Comparison of ENCODE assay signal across 8 cellular contexts in the genomic region with DNA sequence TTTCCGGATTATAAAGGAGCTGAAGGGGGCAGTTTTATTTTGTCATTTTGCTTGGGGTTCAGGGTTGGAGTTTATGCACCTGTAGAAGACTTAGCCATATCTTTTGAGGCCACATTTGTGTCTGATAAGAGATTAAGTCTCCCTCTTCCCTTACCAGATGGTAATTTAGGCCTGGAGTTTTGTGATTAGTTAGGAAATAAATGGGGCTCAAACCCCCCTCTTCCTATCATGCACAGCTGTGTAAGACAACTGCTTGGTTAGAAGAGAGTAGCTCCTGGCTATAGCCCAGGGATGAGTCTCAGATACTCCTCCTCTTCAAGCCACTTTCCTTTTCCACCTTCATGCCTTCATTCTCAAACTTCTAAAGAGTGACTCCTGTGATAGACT. TPM values are rescaled to one million over a fixed set of nuclear protein-coding genes. Genes with fewer than 3 reads are reported as not detected.
DNase-seq lines count a peak whose midpoint lies in the region; ATAC-seq, FAIRE-seq and TF ChIP-seq lines count a peak whose summit lies in the region.

No MANE protein-coding gene starts in this region.

- peak overlapping the region; percentile 99 for H2AFZ ChIP-seq in keratinocyte (ENCODE audit: control insufficient read depth, low read length)

- H3K27ac ChIP-seq in keratinocyte (ENCODE audit: control insufficient read depth, insufficient read depth, low read length) (no peak overlapping the region), substantia nigra (ENCODE audit: low read depth, low read length, poor library complexity, severe bottlenecking) (peak overlapping the region; percentile 79)

- dilution Hi-C loops in keratinocyte (cut with MboI; ENCODE audit: extremely low pct_ligation_motif_present, low sequenced_read_pairs) = no loop called here

- H3K27me3 Mint-ChIP-seq in T-helper 2 cell treated with Interferon-gamma antibody and Interleukin-4, amounts not matched to agents 5 μg/mL and 100 μg/mL, for 36 hours (ENCODE audit: low read depth) = peaks cover 10% of the 10 kb centered on the region
- H3K27me3 Mint-ChIP-seq in activated naive CD8-positive, alpha-beta T cell = no peaks in the 10 kb centered on the region

- no peak for TF ChIP-seq CTCF in keratinocyte (optimal IDR thresholded peaks at IDR 0.05 in 1 of 3, IDR thresholded peaks at IDR 0.05 in 1 of 3, conservative IDR thresholded peaks at IDR 0.05 in 1 of 3; ENCODE audit: extremely low read depth in 1 of 3, insufficient read depth in 2 of 3, low read length in 3 of 3)

- peak overlapping the region; percentile 82 to 95 (median 82) for H3K4me3 ChIP-seq in keratinocyte (ENCODE audit: control insufficient read depth in 2 of 3, extremely low read depth in 1 of 3, insufficient read depth in 2 of 3, low read depth in 1 of 3, low read length in 3 of 3)

- no peak for DNase-seq in T-helper 2 cell treated with Interferon-gamma antibody and Interleukin-4, amounts not matched to agents 5 μg/mL and 100 μg/mL, for 36 hours (ENCODE audit: low spot score)
- DNase-seq in T-helper 2 cell (no peak), keratinocyte (ENCODE audit: low read depth, low spot score) (no peak), substantia nigra (lab: John Stamatoyannopoulos, UW) (no peak), head of caudate nucleus (no peak), MV-4-11 (lab: John Stamatoyannopoulos, UW) (no peak)

- no peaks in the 10 kb centered on the region for H4K20me1 ChIP-seq in keratinocyte (ENCODE audit: control insufficient read depth, extremely low read depth, insufficient read depth, low read length)

- H3K4me2 ChIP-seq in keratinocyte (ENCODE audit: control insufficient read depth, extremely low read depth, insufficient read depth, low read depth, low read length) = peak overlapping the region; percentile 72

- peak overlapping the region; percentile 73 for H3K9ac ChIP-seq in keratinocyte (ENCODE audit: control insufficient read depth, extremely low read depth, insufficient read depth, low read length)

- no peaks in the 10 kb centered on the region for H3K27me3 ChIP-seq in keratinocyte (ENCODE audit: control insufficient read depth, extremely low read depth, insufficient read depth, low read length)

- H3K36me3 ChIP-seq in keratinocyte (ENCODE audit: control insufficient read depth in 2 of 2, extremely low read depth in 1 of 2, insufficient read depth in 2 of 2, low read length in 2 of 2) = no peaks in the 10 kb centered on the region

- H3K9me3 ChIP-seq in keratinocyte (ENCODE audit: control insufficient read depth, low read depth, low read length) = peaks cover 3% of the 10 kb centered on the region

- no peaks in the 10 kb centered on the region for H3K9me1 ChIP-seq in keratinocyte (ENCODE audit: control insufficient read depth, extremely low read depth, insufficient read depth, low read length)

- intact Hi-C loops in head of caudate nucleus (cut with DNase I) = loop anchor here (2.0 to 10.0 kb wide), 2 partner anchors 62 to 144 kb away; a partner anchor contains a TSS

- peak overlapping the region; percentile 75 for H3K4me3 Mint-ChIP-seq in T-helper 2 cell treated with Interferon-gamma antibody and Interleukin-4, amounts not matched to agents 5 μg/mL and 100 μg/mL, for 36 hours
- H3K4me3 Mint-ChIP-seq in activated naive CD8-positive, alpha-beta T cell = peak overlapping the region; percentile 78

- no peak for FAIRE-seq in keratinocyte (lab: Jason Lieb, UNC)

- H3K79me2 ChIP-seq in keratinocyte (ENCODE audit: control insufficient read depth, insufficient read depth, low read length) = peaks cover 18% of the 10 kb centered on the region

- ATAC-seq in GM18870 (IDR thresholded peaks at IDR 0.05; ENCODE audit: unreplicated experiment) = no peak

- peaks cover 4% of the 10 kb centered on the region for H3K36me3 Mint-ChIP-seq in T-helper 2 cell treated with Interferon-gamma antibody and Interleukin-4, amounts not matched to agents 5 μg/mL and 100 μg/mL, for 36 hours (ENCODE audit: low read depth)
- peaks cover 2% of the 10 kb centered on the region for H3K36me3 Mint-ChIP-seq in activated naive CD8-positive, alpha-beta T cell

- H3K4me1 ChIP-seq in keratinocyte (ENCODE audit: control insufficient read depth, extremely low read depth, insufficient read depth, low read length) = peaks cover 10% of the 10 kb centered on the region

- H3K9me3 Mint-ChIP-seq in T-helper 2 cell treated with Interferon-gamma antibody and Interleukin-4, amounts not matched to agents 5 μg/mL and 100 μg/mL, for 36 hours = peaks cover 14% of the 10 kb centered on the region
- no peaks in the 10 kb centered on the region for H3K9me3 Mint-ChIP-seq in activated naive CD8-positive, alpha-beta T cell (ENCODE audit: low read depth)

- H3K4me1 Mint-ChIP-seq in T-helper 2 cell treated with Interferon-gamma antibody and Interleukin-4, amounts not matched to agents 5 μg/mL and 100 μg/mL, for 36 hours (ENCODE audit: low read depth) = peaks cover 22% of the 10 kb centered on the region
- H3K4me1 Mint-ChIP-seq in activated naive CD8-positive, alpha-beta T cell (ENCODE audit: low read depth) = peaks cover 19% of the 10 kb centered on the region

- peak overlapping the region; percentile 60 for H3K27ac Mint-ChIP-seq in T-helper 2 cell treated with Interferon-gamma antibody and Interleukin-4, amounts not matched to agents 5 μg/mL and 100 μg/mL, for 36 hours
- H3K27ac Mint-ChIP-seq in activated naive CD8-positive, alpha-beta T cell = peak overlapping the region; percentile 50

RNA-seq across cellular contexts. Expression of a gene that starts 0.8 kb away (rescaled TPM):
- polyA plus RNA-seq in keratinocyte = 8.1 to 13.2 TPM (median 11.6 TPM) in 3 replicates
- polyA plus RNA-seq in keratinocyte (2011; ENCODE audit: low read depth) = 3.6 TPM
- 14.1 and 14.3 TPM in 2 replicates for polyA plus RNA-seq in keratinocyte (2011; cell fraction: cytosol; rRNA removed)
- 21.9 and 27.7 TPM in 2 replicates for polyA plus RNA-seq in keratinocyte (2011; cell fraction: nucleus; rRNA removed)
- polyA plus RNA-seq in keratinocyte (2012; ENCODE audit: low replicate concordance) = 8.1 and 16.6 TPM in 2 replicates
- 20.4 to 57.8 TPM (median 21.3 TPM) in 3 replicates for polyA minus RNA-seq in keratinocyte
- polyA minus RNA-seq in keratinocyte (2011; cell fraction: cytosol; rRNA and poly(A)+ RNA removed) = 8.4 TPM
- polyA minus RNA-seq in keratinocyte (2011; cell fraction: nucleus; rRNA and poly(A)+ RNA removed) = 8.9 and 18.4 TPM in 2 replicates
